In the genomic region with DNA sequence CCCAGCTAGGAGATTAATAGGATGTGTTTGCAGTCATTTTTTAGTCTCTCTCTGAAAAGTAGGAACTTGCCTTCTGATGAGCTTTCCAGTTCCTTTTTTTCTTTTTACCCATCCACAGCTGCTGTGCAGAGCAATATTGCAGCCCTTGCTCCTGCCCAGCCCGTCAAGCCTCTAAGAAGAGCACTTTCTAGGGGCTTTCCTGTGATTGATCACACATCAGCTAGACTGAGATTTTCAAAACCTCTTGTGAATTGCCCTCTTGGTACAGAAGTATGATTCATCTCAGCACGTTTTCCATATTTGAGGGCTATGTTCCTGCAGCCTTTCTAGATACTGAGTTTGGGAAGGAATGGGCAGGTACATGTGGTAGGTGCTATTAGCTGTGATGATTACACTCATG, we compare ENCODE assay signal across 11 cellular contexts.
A peak's percentile ranks its signal among the peaks of the same experiment; 100 is the strongest.
DNase-seq lines count a peak whose midpoint lies in the region; ATAC-seq and TF ChIP-seq lines count a peak whose summit lies in the region.
"Had no signal": no experiment of that assay in that cellular context is flagged by ENCODE, and none has a peak within 500 bp of the region (broad histone marks: within the 10 kb centered on the region; RNA-seq: fewer than 3 reads in every experiment).

No MANE protein-coding gene starts in this region.

- TF ChIP-seq POLR2A in esophagus muscularis mucosa (IDR thresholded peaks at IDR 0.05; ENCODE audit: low read depth) (no peak), vagina (IDR thresholded peaks at IDR 0.05) (no peak)

- H3K9me3 ChIP-seq in esophagus muscularis mucosa (no peaks in the 10 kb centered on the region), vagina (no peaks in the 10 kb centered on the region)

- H3K27me3 ChIP-seq in esophagus muscularis mucosa = no peaks in the 10 kb centered on the region
- H3K27me3 ChIP-seq in vagina = no peaks in the 10 kb centered on the region

- peak; percentile 57 for DNase-seq in esophagus muscularis mucosa (ENCODE audit: extremely low spot score)
- DNase-seq in vagina (ENCODE audit: extremely low spot score in 2 of 2) = no peak
- no peak for DNase-seq in NCI-H2107 treated with DMSO at 0.1 percent for 48 hours (lab: John Stamatoyannopoulos, UW; ENCODE audit: unreplicated experiment)
- DNase-seq in stimulated activated naive CD4-positive, alpha-beta T cell (lab: John Stamatoyannopoulos, UW) = no peak
- DNase-seq in nucleus accumbens (lab: John Stamatoyannopoulos, UW) = no peak
- DNase-seq: activated CD4-positive, alpha-beta T cell treated with anti-CD3 and anti-CD28 coated beads for 48 hours; EL; NCI-H526 treated with DMSO at 0.1 percent for 48 hours had no signal

- intact Hi-C loops in esophagus muscularis mucosa (cut with DNase I) (loop anchor here (10.0 kb wide), 1 partner anchor 80 kb away; no protein-coding TSS in a partner anchor), vagina (cut with DNase I) (no loop called here)

- H3K27ac ChIP-seq in esophagus muscularis mucosa (replicated peaks in 1 of 4) (no peak overlapping the region), vagina (no peak overlapping the region)

- H3K36me3 ChIP-seq in esophagus muscularis mucosa (no peaks in the 10 kb centered on the region), vagina (no peaks in the 10 kb centered on the region)

- 80% methylated on average over 2 of the region's 2 CpGs for WGBS in esophagus muscularis mucosa

- H3K4me3 ChIP-seq in esophagus muscularis mucosa (no peak overlapping the region), vagina (no peak overlapping the region)

- TF ChIP-seq EP300 in esophagus muscularis mucosa (IDR thresholded peaks at IDR 0.05) = no peak

- H3K4me1 ChIP-seq in esophagus muscularis mucosa = peaks cover 27 to 45% (median 41%) of the 10 kb centered on the region in 4 donors
- H3K4me1 ChIP-seq in vagina = peaks cover 23% of the 10 kb centered on the region

- ATAC-seq in GM18907 (IDR thresholded peaks at IDR 0.05; ENCODE audit: unreplicated experiment) (peak; percentile 95), HG02588 (IDR thresholded peaks at IDR 0.05; ENCODE audit: unreplicated experiment) (peak; percentile 95), HG03469 (IDR thresholded peaks at IDR 0.05; ENCODE audit: unreplicated experiment) (peak; percentile 94)

- no peak for TF ChIP-seq CTCF in esophagus muscularis mucosa (IDR thresholded peaks at IDR 0.05)
- no peak for TF ChIP-seq CTCF in vagina (IDR thresholded peaks at IDR 0.05)
